Comparison of ENCODE assay signal across 1 cellular context in the genomic region with DNA sequence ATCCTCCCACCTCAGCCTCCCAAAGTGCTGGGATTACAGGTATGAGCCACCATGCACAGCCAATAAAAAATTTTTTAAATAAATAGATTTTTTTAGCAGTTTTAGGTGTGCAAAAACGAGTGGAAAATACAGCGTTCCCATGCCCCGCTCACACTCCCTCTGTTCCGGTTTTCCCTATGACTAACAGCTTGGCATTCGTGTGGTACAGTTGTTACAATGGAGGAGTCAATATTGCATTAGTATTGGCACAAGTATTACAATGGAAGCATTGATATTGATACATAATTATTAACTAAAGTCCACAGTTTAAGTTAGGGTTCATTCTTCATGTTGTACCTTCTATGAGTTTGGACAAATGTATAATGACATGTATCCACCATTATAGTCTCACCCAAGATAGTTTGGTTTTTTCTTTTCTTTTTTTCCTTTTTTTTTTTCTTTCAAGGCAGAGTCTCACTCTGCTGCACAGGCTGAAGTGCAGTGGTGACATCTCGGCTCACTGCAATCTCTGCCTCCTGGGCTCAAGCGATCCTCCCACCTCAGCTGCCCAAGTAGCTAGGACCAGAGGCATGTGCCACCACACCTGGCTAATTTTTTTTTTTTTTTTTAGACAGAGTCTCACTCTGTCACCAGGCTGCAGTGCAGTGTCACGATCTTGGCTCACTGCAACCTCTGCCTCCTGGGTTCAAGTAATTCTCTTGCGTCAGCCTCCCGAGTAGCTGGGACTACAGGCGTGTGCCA.
A peak's percentile ranks its signal among the peaks of the same experiment; 100 is the strongest.
TF ChIP-seq lines count a peak whose summit lies in the region.

No MANE protein-coding gene starts in this region.

TF ChIP-seq in HepG2, 621 proteins besides CTCF, POLR2A, EP300 and RAD21 (continued from another document and continues in another):
- TF ChIP-seq, protein P1, sequence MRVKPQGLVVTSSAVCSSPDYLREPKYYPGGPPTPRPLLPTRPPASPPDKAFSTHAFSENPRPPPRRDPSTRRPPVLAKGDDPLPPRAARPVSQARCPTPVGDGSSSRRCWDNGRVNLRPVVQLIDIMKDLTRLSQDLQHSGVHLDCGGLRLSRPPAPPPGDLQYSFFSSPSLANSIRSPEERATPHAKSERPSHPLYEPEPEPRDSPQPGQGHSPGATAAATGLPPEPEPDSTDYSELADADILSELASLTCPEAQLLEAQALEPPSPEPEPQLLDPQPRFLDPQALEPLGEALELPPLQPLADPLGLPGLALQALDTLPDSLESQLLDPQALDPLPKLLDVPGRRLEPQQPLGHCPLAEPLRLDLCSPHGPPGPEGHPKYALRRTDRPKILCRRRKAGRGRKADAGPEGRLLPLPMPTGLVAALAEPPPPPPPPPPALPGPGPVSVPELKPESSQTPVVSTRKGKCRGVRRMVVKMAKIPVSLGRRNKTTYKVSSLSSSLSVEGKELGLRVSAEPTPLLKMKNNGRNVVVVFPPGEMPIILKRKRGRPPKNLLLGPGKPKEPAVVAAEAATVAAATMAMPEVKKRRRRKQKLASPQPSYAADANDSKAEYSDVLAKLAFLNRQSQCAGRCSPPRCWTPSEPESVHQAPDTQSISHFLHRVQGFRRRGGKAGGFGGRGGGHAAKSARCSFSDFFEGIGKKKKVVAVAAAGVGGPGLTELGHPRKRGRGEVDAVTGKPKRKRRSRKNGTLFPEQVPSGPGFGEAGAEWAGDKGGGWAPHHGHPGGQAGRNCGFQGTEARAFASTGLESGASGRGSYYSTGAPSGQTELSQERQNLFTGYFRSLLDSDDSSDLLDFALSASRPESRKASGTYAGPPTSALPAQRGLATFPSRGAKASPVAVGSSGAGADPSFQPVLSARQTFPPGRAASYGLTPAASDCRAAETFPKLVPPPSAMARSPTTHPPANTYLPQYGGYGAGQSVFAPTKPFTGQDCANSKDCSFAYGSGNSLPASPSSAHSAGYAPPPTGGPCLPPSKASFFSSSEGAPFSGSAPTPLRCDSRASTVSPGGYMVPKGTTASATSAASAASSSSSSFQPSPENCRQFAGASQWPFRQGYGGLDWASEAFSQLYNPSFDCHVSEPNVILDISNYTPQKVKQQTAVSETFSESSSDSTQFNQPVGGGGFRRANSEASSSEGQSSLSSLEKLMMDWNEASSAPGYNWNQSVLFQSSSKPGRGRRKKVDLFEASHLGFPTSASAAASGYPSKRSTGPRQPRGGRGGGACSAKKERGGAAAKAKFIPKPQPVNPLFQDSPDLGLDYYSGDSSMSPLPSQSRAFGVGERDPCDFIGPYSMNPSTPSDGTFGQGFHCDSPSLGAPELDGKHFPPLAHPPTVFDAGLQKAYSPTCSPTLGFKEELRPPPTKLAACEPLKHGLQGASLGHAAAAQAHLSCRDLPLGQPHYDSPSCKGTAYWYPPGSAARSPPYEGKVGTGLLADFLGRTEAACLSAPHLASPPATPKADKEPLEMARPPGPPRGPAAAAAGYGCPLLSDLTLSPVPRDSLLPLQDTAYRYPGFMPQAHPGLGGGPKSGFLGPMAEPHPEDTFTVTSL (CRISPR knock-in tag; IDR thresholded peaks at IDR 0.05; ENCODE audit: borderline replicate concordance), result no peak
- TF ChIP-seq, protein P2, sequence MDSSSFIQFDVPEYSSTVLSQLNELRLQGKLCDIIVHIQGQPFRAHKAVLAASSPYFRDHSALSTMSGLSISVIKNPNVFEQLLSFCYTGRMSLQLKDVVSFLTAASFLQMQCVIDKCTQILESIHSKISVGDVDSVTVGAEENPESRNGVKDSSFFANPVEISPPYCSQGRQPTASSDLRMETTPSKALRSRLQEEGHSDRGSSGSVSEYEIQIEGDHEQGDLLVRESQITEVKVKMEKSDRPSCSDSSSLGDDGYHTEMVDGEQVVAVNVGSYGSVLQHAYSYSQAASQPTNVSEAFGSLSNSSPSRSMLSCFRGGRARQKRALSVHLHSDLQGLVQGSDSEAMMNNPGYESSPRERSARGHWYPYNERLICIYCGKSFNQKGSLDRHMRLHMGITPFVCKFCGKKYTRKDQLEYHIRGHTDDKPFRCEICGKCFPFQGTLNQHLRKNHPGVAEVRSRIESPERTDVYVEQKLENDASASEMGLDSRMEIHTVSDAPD (CRISPR knock-in tag; IDR thresholded peaks at IDR 0.05), result peak; percentile 61; the same call in 1 of the 2 replicates
- TF ChIP-seq ZNF619 (CRISPR knock-in tag; IDR thresholded peaks at IDR 0.05) (no peak), SOX5 (CRISPR knock-in tag; IDR thresholded peaks at IDR 0.05; ENCODE audit: borderline replicate concordance) (peak; percentile 92), ISL2 (CRISPR knock-in tag; IDR thresholded peaks at IDR 0.05) (peak; percentile 33; the same call in 1 of the 2 replicates), BHLHE40 (IDR thresholded peaks at IDR 0.05; ENCODE audit: low read length) (0 out of 2 replicates have a peak, but pooled peaks have one; percentile 9), SP1 (IDR thresholded peaks at IDR 0.05) (no peak), SP1 (CRISPR knock-in tag; IDR thresholded peaks at IDR 0.05) (no peak), TBX2 (CRISPR knock-in tag; IDR thresholded peaks at IDR 0.05; ENCODE audit: borderline replicate concordance) (0 out of 2 replicates have a peak, but pooled peaks have one; percentile 15), HNF4A (CRISPR knock-in tag; IDR thresholded peaks at IDR 0.05) (peak; percentile 67), CREM (IDR thresholded peaks at IDR 0.05) (peak; percentile 61; the same call in 1 of the 2 replicates), CREM (CRISPR knock-in tag; IDR thresholded peaks at IDR 0.05) (no peak), GFI1 (CRISPR knock-in tag; IDR thresholded peaks at IDR 0.05; ENCODE audit: borderline replicate concordance) (no peak), DPF2 (CRISPR knock-in tag; IDR thresholded peaks at IDR 0.05; ENCODE audit: borderline replicate concordance, low read depth) (peak; percentile 63), MED1 (CRISPR knock-in tag; IDR thresholded peaks at IDR 0.05) (0 out of 2 replicates have a peak, but pooled peaks have one; percentile 10), HNRNPL (IDR thresholded peaks at IDR 0.05; ENCODE audit: low read depth, low read length) (0 out of 2 replicates have a peak, but pooled peaks have one; percentile 7), ZSCAN20 (CRISPR knock-in tag; IDR thresholded peaks at IDR 0.05; ENCODE audit: borderline replicate concordance) (no peak), ZNF460 (CRISPR knock-in tag; IDR thresholded peaks at IDR 0.05; ENCODE audit: borderline replicate concordance) (no peak), AGO1 (IDR thresholded peaks at IDR 0.05; ENCODE audit: low read depth, low read length, poor library complexity, severe bottlenecking) (no peak), NR2F1 (CRISPR knock-in tag; IDR thresholded peaks at IDR 0.05) (peak in 1 of 2 experiments; percentile 35; a peak in 1 of 4 replicates), KDM6A (CRISPR knock-in tag; IDR thresholded peaks at IDR 0.05; ENCODE audit: low read depth) (peak; percentile 56; the same call in 1 of the 2 replicates), GATAD2A (CRISPR knock-in tag; IDR thresholded peaks at IDR 0.05) (peak; percentile 78), ASH2L (IDR thresholded peaks at IDR 0.05; ENCODE audit: insufficient read length, low read depth, low read length) (peak; percentile 60)
- TF ChIP-seq, protein P3, sequence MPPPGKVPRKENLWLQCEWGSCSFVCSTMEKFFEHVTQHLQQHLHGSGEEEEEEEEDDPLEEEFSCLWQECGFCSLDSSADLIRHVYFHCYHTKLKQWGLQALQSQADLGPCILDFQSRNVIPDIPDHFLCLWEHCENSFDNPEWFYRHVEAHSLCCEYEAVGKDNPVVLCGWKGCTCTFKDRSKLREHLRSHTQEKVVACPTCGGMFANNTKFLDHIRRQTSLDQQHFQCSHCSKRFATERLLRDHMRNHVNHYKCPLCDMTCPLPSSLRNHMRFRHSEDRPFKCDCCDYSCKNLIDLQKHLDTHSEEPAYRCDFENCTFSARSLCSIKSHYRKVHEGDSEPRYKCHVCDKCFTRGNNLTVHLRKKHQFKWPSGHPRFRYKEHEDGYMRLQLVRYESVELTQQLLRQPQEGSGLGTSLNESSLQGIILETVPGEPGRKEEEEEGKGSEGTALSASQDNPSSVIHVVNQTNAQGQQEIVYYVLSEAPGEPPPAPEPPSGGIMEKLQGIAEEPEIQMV (CRISPR knock-in tag; IDR thresholded peaks at IDR 0.05; ENCODE audit: low read depth), result no peak
- TF ChIP-seq, protein P4, sequence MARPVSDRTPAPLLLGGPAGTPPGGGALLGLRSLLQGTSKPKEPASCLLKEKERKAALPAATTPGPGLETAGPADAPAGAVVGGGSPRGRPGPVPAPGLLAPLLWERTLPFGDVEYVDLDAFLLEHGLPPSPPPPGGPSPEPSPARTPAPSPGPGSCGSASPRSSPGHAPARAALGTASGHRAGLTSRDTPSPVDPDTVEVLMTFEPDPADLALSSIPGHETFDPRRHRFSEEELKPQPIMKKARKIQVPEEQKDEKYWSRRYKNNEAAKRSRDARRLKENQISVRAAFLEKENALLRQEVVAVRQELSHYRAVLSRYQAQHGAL (CRISPR knock-in tag; IDR thresholded peaks at IDR 0.05; ENCODE audit: not compliant biosample characterization), result no peak
- TF ChIP-seq, protein P5, sequence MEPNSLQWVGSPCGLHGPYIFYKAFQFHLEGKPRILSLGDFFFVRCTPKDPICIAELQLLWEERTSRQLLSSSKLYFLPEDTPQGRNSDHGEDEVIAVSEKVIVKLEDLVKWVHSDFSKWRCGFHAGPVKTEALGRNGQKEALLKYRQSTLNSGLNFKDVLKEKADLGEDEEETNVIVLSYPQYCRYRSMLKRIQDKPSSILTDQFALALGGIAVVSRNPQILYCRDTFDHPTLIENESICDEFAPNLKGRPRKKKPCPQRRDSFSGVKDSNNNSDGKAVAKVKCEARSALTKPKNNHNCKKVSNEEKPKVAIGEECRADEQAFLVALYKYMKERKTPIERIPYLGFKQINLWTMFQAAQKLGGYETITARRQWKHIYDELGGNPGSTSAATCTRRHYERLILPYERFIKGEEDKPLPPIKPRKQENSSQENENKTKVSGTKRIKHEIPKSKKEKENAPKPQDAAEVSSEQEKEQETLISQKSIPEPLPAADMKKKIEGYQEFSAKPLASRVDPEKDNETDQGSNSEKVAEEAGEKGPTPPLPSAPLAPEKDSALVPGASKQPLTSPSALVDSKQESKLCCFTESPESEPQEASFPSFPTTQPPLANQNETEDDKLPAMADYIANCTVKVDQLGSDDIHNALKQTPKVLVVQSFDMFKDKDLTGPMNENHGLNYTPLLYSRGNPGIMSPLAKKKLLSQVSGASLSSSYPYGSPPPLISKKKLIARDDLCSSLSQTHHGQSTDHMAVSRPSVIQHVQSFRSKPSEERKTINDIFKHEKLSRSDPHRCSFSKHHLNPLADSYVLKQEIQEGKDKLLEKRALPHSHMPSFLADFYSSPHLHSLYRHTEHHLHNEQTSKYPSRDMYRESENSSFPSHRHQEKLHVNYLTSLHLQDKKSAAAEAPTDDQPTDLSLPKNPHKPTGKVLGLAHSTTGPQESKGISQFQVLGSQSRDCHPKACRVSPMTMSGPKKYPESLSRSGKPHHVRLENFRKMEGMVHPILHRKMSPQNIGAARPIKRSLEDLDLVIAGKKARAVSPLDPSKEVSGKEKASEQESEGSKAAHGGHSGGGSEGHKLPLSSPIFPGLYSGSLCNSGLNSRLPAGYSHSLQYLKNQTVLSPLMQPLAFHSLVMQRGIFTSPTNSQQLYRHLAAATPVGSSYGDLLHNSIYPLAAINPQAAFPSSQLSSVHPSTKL (CRISPR knock-in tag; IDR thresholded peaks at IDR 0.05), result peak; percentile 61
- TF ChIP-seq, protein P6, sequence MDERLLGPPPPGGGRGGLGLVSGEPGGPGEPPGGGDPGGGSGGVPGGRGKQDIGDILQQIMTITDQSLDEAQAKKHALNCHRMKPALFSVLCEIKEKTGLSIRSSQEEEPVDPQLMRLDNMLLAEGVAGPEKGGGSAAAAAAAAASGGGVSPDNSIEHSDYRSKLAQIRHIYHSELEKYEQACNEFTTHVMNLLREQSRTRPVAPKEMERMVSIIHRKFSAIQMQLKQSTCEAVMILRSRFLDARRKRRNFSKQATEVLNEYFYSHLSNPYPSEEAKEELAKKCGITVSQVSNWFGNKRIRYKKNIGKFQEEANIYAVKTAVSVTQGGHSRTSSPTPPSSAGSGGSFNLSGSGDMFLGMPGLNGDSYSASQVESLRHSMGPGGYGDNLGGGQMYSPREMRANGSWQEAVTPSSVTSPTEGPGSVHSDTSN (CRISPR knock-in tag; IDR thresholded peaks at IDR 0.05), result no peak
- TF ChIP-seq, protein P7, sequence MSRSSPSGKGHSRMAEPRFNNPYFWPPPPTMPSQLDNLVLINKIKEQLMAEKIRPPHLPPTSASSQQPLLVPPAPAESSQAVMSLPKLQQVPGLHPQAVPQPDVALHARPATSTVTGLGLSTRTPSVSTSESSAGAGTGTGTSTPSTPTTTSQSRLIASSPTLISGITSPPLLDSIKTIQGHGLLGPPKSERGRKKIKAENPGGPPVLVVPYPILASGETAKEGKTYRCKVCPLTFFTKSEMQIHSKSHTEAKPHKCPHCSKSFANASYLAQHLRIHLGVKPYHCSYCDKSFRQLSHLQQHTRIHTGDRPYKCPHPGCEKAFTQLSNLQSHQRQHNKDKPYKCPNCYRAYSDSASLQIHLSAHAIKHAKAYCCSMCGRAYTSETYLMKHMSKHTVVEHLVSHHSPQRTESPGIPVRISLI (CRISPR knock-in tag; IDR thresholded peaks at IDR 0.05; ENCODE audit: borderline replicate concordance), result peak; percentile 60; the same call in 1 of the 2 replicates
- TF ChIP-seq, protein P8, sequence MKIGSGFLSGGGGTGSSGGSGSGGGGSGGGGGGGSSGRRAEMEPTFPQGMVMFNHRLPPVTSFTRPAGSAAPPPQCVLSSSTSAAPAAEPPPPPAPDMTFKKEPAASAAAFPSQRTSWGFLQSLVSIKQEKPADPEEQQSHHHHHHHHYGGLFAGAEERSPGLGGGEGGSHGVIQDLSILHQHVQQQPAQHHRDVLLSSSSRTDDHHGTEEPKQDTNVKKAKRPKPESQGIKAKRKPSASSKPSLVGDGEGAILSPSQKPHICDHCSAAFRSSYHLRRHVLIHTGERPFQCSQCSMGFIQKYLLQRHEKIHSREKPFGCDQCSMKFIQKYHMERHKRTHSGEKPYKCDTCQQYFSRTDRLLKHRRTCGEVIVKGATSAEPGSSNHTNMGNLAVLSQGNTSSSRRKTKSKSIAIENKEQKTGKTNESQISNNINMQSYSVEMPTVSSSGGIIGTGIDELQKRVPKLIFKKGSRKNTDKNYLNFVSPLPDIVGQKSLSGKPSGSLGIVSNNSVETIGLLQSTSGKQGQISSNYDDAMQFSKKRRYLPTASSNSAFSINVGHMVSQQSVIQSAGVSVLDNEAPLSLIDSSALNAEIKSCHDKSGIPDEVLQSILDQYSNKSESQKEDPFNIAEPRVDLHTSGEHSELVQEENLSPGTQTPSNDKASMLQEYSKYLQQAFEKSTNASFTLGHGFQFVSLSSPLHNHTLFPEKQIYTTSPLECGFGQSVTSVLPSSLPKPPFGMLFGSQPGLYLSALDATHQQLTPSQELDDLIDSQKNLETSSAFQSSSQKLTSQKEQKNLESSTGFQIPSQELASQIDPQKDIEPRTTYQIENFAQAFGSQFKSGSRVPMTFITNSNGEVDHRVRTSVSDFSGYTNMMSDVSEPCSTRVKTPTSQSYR (CRISPR knock-in tag; IDR thresholded peaks at IDR 0.05; ENCODE audit: borderline replicate concordance), result 0 out of 2 replicates have a peak, but pooled peaks have one; percentile 21
- TF ChIP-seq, protein P9, sequence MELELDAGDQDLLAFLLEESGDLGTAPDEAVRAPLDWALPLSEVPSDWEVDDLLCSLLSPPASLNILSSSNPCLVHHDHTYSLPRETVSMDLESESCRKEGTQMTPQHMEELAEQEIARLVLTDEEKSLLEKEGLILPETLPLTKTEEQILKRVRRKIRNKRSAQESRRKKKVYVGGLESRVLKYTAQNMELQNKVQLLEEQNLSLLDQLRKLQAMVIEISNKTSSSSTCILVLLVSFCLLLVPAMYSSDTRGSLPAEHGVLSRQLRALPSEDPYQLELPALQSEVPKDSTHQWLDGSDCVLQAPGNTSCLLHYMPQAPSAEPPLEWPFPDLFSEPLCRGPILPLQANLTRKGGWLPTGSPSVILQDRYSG (CRISPR knock-in tag; IDR thresholded peaks at IDR 0.05), result no peak
- TF ChIP-seq, protein P10, sequence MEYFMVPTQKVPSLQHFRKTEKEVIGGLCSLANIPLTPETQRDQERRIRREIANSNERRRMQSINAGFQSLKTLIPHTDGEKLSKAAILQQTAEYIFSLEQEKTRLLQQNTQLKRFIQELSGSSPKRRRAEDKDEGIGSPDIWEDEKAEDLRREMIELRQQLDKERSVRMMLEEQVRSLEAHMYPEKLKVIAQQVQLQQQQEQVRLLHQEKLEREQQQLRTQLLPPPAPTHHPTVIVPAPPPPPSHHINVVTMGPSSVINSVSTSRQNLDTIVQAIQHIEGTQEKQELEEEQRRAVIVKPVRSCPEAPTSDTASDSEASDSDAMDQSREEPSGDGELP (IDR thresholded peaks at IDR 0.05; ENCODE audit: borderline replicate concordance, low read depth), result 0 out of 2 replicates have a peak, but pooled peaks have one; percentile 11
